1 cellular context compared by ENCODE assay signal in genomic region chr10:73433538-73433867, GRCh38.
TF ChIP-seq lines count a peak whose summit lies in the region.

Gene MSS51 (minus strand): TSS chr10:73433561. CDS start chr10:73428284, 5,277 bp downstream.

TF ChIP-seq in K562, 482 proteins besides CTCF, POLR2A, EP300 and RAD21 (continued from another document):
- TF ChIP-seq C11orf30 (IDR thresholded peaks at IDR 0.05; ENCODE audit: low read depth) (0 out of 2 replicates have a peak, but pooled peaks have one; percentile 10), CBFA2T3 (IDR thresholded peaks at IDR 0.05) (peak; percentile 3; the same call in 1 of the 2 replicates), PBX2 (CRISPR knock-in tag; IDR thresholded peaks at IDR 0.05; ENCODE audit: low read depth) (no peak), PBX2 (tag; conservative IDR thresholded peaks at IDR 0.05; ENCODE audit: low read depth) (0 out of 2 replicates have a peak, but pooled peaks have one; percentile 12), ZNF778 (CRISPR knock-in tag; IDR thresholded peaks at IDR 0.05) (no peak), ATF6 (CRISPR knock-in tag; IDR thresholded peaks at IDR 0.05) (0 out of 2 replicates have a peak, but pooled peaks have one; percentile 28)
TF ChIP-seq in K562: peak in this region for 4.
